ENCODE assay signal across 1 cellular context in the genomic region with DNA sequence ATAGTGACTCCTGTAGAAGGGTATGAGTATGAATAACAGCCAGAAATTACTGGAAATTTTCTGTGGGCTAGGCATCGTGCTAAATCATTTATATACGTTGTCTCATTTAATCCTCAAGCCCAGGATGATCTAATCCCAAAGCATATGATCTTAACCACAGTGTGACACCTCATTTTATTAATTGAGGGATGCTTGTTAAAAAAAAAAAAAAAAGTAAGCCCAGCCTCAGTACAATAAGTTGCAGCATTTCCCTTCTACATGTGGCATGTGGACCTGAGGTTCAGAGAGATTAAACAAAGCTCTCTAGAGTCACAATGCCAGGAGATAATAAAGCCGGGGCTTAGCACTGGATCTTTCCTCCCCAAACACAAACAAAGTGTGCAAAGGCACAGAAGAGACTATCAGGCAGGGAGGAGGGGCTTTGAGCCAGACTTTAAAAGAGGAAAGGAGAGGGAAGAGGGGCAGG.
TF ChIP-seq lines count a peak whose summit lies in the region.

No MANE protein-coding gene starts in this region.

TF ChIP-seq in GM23338, 12 proteins besides CTCF, POLR2A, EP300 and RAD21:
- TF ChIP-seq, protein P1, sequence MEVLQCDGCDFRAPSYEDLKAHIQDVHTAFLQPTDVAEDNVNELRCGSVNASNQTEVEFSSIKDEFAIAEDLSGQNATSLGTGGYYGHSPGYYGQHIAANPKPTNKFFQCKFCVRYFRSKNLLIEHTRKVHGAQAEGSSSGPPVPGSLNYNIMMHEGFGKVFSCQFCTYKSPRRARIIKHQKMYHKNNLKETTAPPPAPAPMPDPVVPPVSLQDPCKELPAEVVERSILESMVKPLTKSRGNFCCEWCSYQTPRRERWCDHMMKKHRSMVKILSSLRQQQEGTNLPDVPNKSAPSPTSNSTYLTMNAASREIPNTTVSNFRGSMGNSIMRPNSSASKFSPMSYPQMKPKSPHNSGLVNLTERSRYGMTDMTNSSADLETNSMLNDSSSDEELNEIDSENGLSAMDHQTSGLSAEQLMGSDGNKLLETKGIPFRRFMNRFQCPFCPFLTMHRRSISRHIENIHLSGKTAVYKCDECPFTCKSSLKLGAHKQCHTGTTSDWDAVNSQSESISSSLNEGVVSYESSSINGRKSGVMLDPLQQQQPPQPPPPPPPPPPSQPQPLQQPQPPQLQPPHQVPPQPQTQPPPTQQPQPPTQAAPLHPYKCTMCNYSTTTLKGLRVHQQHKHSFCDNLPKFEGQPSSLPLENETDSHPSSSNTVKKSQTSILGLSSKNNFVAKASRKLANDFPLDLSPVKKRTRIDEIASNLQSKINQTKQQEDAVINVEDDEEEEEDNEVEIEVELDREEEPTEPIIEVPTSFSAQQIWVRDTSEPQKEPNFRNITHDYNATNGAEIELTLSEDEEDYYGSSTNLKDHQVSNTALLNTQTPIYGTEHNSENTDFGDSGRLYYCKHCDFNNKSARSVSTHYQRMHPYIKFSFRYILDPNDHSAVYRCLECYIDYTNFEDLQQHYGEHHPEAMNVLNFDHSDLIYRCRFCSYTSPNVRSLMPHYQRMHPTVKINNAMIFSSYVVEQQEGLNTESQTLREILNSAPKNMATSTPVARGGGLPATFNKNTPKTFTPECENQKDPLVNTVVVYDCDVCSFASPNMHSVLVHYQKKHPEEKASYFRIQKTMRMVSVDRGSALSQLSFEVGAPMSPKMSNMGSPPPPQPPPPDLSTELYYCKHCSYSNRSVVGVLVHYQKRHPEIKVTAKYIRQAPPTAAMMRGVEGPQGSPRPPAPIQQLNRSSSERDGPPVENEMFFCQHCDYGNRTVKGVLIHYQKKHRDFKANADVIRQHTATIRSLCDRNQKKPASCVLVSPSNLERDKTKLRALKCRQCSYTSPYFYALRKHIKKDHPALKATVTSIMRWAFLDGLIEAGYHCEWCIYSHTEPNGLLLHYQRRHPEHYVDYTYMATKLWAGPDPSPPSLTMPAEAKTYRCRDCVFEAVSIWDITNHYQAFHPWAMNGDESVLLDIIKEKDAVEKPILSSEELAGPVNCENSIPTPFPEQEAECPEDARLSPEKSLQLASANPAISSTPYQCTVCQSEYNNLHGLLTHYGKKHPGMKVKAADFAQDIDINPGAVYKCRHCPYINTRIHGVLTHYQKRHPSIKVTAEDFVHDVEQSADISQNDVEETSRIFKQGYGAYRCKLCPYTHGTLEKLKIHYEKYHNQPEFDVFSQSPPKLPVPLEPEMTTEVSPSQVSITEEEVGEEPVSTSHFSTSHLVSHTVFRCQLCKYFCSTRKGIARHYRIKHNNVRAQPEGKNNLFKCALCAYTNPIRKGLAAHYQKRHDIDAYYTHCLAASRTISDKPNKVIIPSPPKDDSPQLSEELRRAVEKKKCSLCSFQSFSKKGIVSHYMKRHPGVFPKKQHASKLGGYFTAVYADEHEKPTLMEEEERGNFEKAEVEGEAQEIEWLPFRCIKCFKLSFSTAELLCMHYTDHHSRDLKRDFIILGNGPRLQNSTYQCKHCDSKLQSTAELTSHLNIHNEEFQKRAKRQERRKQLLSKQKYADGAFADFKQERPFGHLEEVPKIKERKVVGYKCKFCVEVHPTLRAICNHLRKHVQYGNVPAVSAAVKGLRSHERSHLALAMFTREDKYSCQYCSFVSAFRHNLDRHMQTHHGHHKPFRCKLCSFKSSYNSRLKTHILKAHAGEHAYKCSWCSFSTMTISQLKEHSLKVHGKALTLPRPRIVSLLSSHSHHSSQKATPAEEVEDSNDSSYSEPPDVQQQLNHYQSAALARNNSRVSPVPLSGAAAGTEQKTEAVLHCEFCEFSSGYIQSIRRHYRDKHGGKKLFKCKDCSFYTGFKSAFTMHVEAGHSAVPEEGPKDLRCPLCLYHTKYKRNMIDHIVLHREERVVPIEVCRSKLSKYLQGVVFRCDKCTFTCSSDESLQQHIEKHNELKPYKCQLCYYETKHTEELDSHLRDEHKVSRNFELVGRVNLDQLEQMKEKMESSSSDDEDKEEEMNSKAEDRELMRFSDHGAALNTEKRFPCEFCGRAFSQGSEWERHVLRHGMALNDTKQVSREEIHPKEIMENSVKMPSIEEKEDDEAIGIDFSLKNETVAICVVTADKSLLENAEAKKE (CRISPR knock-in tag; IDR thresholded peaks at IDR 0.05), result no peak
- no peak for TF ChIP-seq EZH2phosphoT487 (IDR thresholded peaks at IDR 0.05; ENCODE audit: unreplicated experiment)
- no peak for TF ChIP-seq ZNF331 (CRISPR knock-in tag; IDR thresholded peaks at IDR 0.05; ENCODE audit: low read depth)
- TF ChIP-seq ZNF114 (CRISPR knock-in tag; IDR thresholded peaks at IDR 0.05), result no peak
- no peak for TF ChIP-seq NANOG (IDR thresholded peaks at IDR 0.05; ENCODE audit: borderline replicate concordance)
- no peak for TF ChIP-seq JUNB (IDR thresholded peaks at IDR 0.05; ENCODE audit: unreplicated experiment)
- no peak for TF ChIP-seq POLR2AphosphoS5 (IDR thresholded peaks at IDR 0.05; ENCODE audit: low read depth)
- TF ChIP-seq EZH2 (IDR thresholded peaks at IDR 0.05; ENCODE audit: low read depth, unreplicated experiment), result no peak
- TF ChIP-seq, protein P2, sequence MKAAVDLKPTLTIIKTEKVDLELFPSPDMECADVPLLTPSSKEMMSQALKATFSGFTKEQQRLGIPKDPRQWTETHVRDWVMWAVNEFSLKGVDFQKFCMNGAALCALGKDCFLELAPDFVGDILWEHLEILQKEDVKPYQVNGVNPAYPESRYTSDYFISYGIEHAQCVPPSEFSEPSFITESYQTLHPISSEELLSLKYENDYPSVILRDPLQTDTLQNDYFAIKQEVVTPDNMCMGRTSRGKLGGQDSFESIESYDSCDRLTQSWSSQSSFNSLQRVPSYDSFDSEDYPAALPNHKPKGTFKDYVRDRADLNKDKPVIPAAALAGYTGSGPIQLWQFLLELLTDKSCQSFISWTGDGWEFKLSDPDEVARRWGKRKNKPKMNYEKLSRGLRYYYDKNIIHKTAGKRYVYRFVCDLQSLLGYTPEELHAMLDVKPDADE (IDR thresholded peaks at IDR 0.05), result no peak
